8 cellular contexts compared by ENCODE assay signal in genomic region chr7:11831383-11831726, GRCh38. TPM values are rescaled to one million over a fixed set of nuclear protein-coding genes. Genes with fewer than 3 reads are reported as not detected.
DNase-seq lines count a peak whose midpoint lies in the region; ATAC-seq, FAIRE-seq and TF ChIP-seq lines count a peak whose summit lies in the region.

No MANE protein-coding gene starts in this region.

- no peak for DNase-seq in activated T-cell treated with anti-CD3 and anti-CD28 coated beads, Interleukin-2, amount 50 U/mL, for 24 hours
- DNase-seq in activated T-cell treated with anti-CD3 and anti-CD28 coated beads, Interleukin-2, amount 50 U/mL, for 1 hour = no peak
- DNase-seq in amniotic epithelial cell (ENCODE audit: low read depth) = peak; percentile 42
- DNase-seq in left lung = no peak
- no peak for DNase-seq in type B pancreatic cell (ENCODE audit: extremely low spot score, unreplicated experiment)
- DNase-seq in activated CD4-positive, alpha-beta memory T cell treated with anti-CD3 and anti-CD28 coated beads, Interleukin-2, amount 10 ng/mL, durations not matched to agents 7 days and 5 days = no peak
- no peak for DNase-seq in small intestine

- H3K27me3 ChIP-seq in left lung = peaks cover 0 to 28% of the 10 kb centered on the region in 2 donors
- no peaks in the 10 kb centered on the region for H3K27me3 ChIP-seq in small intestine (ENCODE audit: control insufficient read depth in 2 of 2, insufficient read depth in 2 of 2, low read length in 2 of 2)

- peak overlapping the region in 1 of 2 donors; percentile 65 for H3K27ac ChIP-seq in left lung
- H3K27ac ChIP-seq in small intestine (ENCODE audit: low read depth in 1 of 2, low read length in 1 of 2) = peak overlapping the region in 1 of 2 donors; percentile 48

- peak overlapping the region; percentile 15 for H3K4me3 Mint-ChIP-seq in activated T-cell treated with anti-CD3 and anti-CD28 coated beads, Interleukin-2, amount 50 U/mL, for 24 hours
- H3K4me3 Mint-ChIP-seq in type B pancreatic cell = peak overlapping the region; percentile 88
- H3K4me3 Mint-ChIP-seq in activated CD4-positive, alpha-beta memory T cell treated with anti-CD3 and anti-CD28 coated beads, Interleukin-2, amount 10 ng/mL, durations not matched to agents 7 days and 5 days = no peak overlapping the region

- CTCF ChIA-PET in activated CD4-positive, alpha-beta memory T cell treated with anti-CD3 and anti-CD28 coated beads, Interleukin-2, amount 10 ng/mL, durations not matched to agents 7 days and 5 days (lab: Charles Lee) = no interaction called here

- no peak for FAIRE-seq in small intestine (lab: Jason Lieb, UNC)

- H3K27ac Mint-ChIP-seq in activated T-cell treated with anti-CD3 and anti-CD28 coated beads, Interleukin-2, amount 50 U/mL, for 24 hours = no peak overlapping the region
- H3K27ac Mint-ChIP-seq in type B pancreatic cell = peak overlapping the region; percentile 20
- no peak overlapping the region for H3K27ac Mint-ChIP-seq in activated CD4-positive, alpha-beta memory T cell treated with anti-CD3 and anti-CD28 coated beads, Interleukin-2, amount 10 ng/mL, durations not matched to agents 7 days and 5 days

- POLR2A ChIA-PET in activated CD4-positive, alpha-beta memory T cell treated with anti-CD3 and anti-CD28 coated beads, Interleukin-2, amount 10 ng/mL, durations not matched to agents 7 days and 5 days (lab: Charles Lee) = no interaction called here

- H3K4me1 Mint-ChIP-seq in activated T-cell treated with anti-CD3 and anti-CD28 coated beads, Interleukin-2, amount 50 U/mL, for 24 hours (ENCODE audit: low read depth) = peaks cover 14% of the 10 kb centered on the region
- peaks cover 18% of the 10 kb centered on the region for H3K4me1 Mint-ChIP-seq in type B pancreatic cell (ENCODE audit: unreplicated experiment)
- peaks cover 9% of the 10 kb centered on the region for H3K4me1 Mint-ChIP-seq in activated CD4-positive, alpha-beta memory T cell treated with anti-CD3 and anti-CD28 coated beads, Interleukin-2, amount 10 ng/mL, durations not matched to agents 7 days and 5 days

- H3K9me3 Mint-ChIP-seq in activated T-cell treated with anti-CD3 and anti-CD28 coated beads, Interleukin-2, amount 50 U/mL, for 24 hours = no peaks in the 10 kb centered on the region
- H3K9me3 Mint-ChIP-seq in type B pancreatic cell = no peaks in the 10 kb centered on the region
- H3K9me3 Mint-ChIP-seq in activated CD4-positive, alpha-beta memory T cell treated with anti-CD3 and anti-CD28 coated beads, Interleukin-2, amount 10 ng/mL, durations not matched to agents 7 days and 5 days = no peaks in the 10 kb centered on the region

- ATAC-seq in left lung = peak; percentile 64
- ATAC-seq in GM18870 (IDR thresholded peaks at IDR 0.05; ENCODE audit: unreplicated experiment) = no peak

- H3K9me3 ChIP-seq in left lung (no peaks in the 10 kb centered on the region), small intestine (ENCODE audit: control insufficient read depth, low read depth) (no peaks in the 10 kb centered on the region)

- WGBS in small intestine, 3 donors = 0 to 1% (median 1%) methylated on average over 5 of the region's 5 CpGs

- peaks cover 49% of the 10 kb centered on the region for H3K27me3 Mint-ChIP-seq in activated T-cell treated with anti-CD3 and anti-CD28 coated beads, Interleukin-2, amount 50 U/mL, for 24 hours
- peaks cover 14% of the 10 kb centered on the region for H3K27me3 Mint-ChIP-seq in type B pancreatic cell
- peaks cover 31% of the 10 kb centered on the region for H3K27me3 Mint-ChIP-seq in activated CD4-positive, alpha-beta memory T cell treated with anti-CD3 and anti-CD28 coated beads, Interleukin-2, amount 10 ng/mL, durations not matched to agents 7 days and 5 days

- no peaks in the 10 kb centered on the region for H3K36me3 Mint-ChIP-seq in activated T-cell treated with anti-CD3 and anti-CD28 coated beads, Interleukin-2, amount 50 U/mL, for 24 hours (ENCODE audit: low read depth)
- no peaks in the 10 kb centered on the region for H3K36me3 Mint-ChIP-seq in type B pancreatic cell
- H3K36me3 Mint-ChIP-seq in activated CD4-positive, alpha-beta memory T cell treated with anti-CD3 and anti-CD28 coated beads, Interleukin-2, amount 10 ng/mL, durations not matched to agents 7 days and 5 days (ENCODE audit: low read depth) = no peaks in the 10 kb centered on the region

- H3K4me1 ChIP-seq in left lung = peaks cover 0 to 10% of the 10 kb centered on the region in 2 donors
- no peaks in the 10 kb centered on the region for H3K4me1 ChIP-seq in small intestine (ENCODE audit: control insufficient read depth in 2 of 2, insufficient read depth in 1 of 2, low read depth in 1 of 2, low read length in 1 of 2)

- H3K4me3 ChIP-seq in left lung (peak overlapping the region; percentile 37 to 40), small intestine (ENCODE audit: low read depth in 1 of 2, low read length in 2 of 2) (peak overlapping the region in 1 of 2 donors; percentile 45)

- intact Hi-C loops in left lung (cut with DNase I) = no loop called here

- TF ChIP-seq CTCF in left lung (IDR thresholded peaks at IDR 0.05) (no peak), type B pancreatic cell (conservative IDR thresholded peaks at IDR 0.05) (no peak)

- H3K36me3 ChIP-seq in left lung = no peaks in the 10 kb centered on the region
- H3K36me3 ChIP-seq in small intestine (ENCODE audit: control insufficient read depth in 2 of 2, insufficient read depth in 2 of 2, low read length in 2 of 2) = no peaks in the 10 kb centered on the region

RNA-seq across cellular contexts. Expression of gene THSD7A, which starts 0.6 kb away (rescaled TPM):
- total RNA-seq in left lung (1 to 10 TPM; 3.7 to 4.6 TPM), type B pancreatic cell (ENCODE audit: low replicate concordance) (3.8 and 14.3 TPM in 2 replicates)
- not detected for total RNA-seq in activated CD4-positive, alpha-beta memory T cell treated with anti-CD3 and anti-CD28 coated beads, Interleukin-2, amount 10 ng/mL, durations not matched to agents 7 days and 5 days
- 1 to 10 TPM in 1 of 3 donors, not detected in 2; 1.1 TPM for polyA plus RNA-seq in small intestine
